ENCODE assay signal across 8 cellular contexts in genomic region chr19:52048604-52049493, GRCh38. TPM values are rescaled to one million over a fixed set of nuclear protein-coding genes. Genes with fewer than 3 reads are reported as not detected.
A peak's percentile ranks its signal among the peaks of the same experiment; 100 is the strongest.
DNase-seq lines count a peak whose midpoint lies in the region; ATAC-seq and TF ChIP-seq lines count a peak whose summit lies in the region.

Gene ZNF432, minus strand, starts transcription at chr19:52048838. Its CDS starts 1,970 bp downstream, at chr19:52046868.

- H3K4me1 ChIP-seq in Caco-2 (0 out of 2 replicates have a peak, but pooled peaks cover 9% of the 10 kb centered on the region), HUES48 (ENCODE audit: control insufficient read depth, insufficient read depth, low read length) (0 out of 2 replicates have a peak, but pooled peaks cover 3% of the 10 kb centered on the region), esophagus (ENCODE audit: control insufficient read depth in 2 of 2, insufficient read depth in 2 of 2, low read length in 1 of 2) (no peaks in the 10 kb centered on the region), mucosa of stomach (ENCODE audit: control insufficient read depth, insufficient read depth, low read length) (no peaks in the 10 kb centered on the region)

- POLR2A ChIA-PET in Caco-2 (lab: Charles Lee), result interaction anchor here (0.8 kb wide), 1 partner anchor 41 kb away, joined by 5 read pairs; no protein-coding TSS in a partner anchor

- no peaks in the 10 kb centered on the region for H3K27me3 ChIP-seq in Caco-2 (replicated peaks; ENCODE audit: control insufficient read depth, insufficient read depth, low read length)
- H3K27me3 ChIP-seq in HUES48 (ENCODE audit: control insufficient read depth, insufficient read depth, low read length), result no peaks in the 10 kb centered on the region
- no peaks in the 10 kb centered on the region for H3K27me3 ChIP-seq in esophagus (ENCODE audit: control insufficient read depth in 1 of 2, insufficient read depth in 2 of 2, low read length in 2 of 2)
- H3K27me3 ChIP-seq in mucosa of stomach (ENCODE audit: control insufficient read depth, insufficient read depth, low read length), result no peaks in the 10 kb centered on the region

- BruUV-seq in Caco-2 (replicated peaks; lab: Mats Ljungman, UMichigan), result TSS peak; percentile 88

- H3K27ac ChIP-seq in HUES48 (ENCODE audit: low read depth, low read length) (peak within 1 kb of the TSS; percentile 90), esophagus (ENCODE audit: low read depth in 2 of 2, low read length in 1 of 2) (peak within 1 kb of the TSS; percentile 82 to 99)

- peak within 1 kb of the TSS; percentile 93 for H3K4me3 Mint-ChIP-seq in Caco-2 (ENCODE audit: unreplicated experiment)
- H3K4me3 Mint-ChIP-seq in activated T-cell treated with anti-CD3 and anti-CD28 coated beads, Interleukin-2, amount 50 U/mL, for 4 hours, result peak within 1 kb of the TSS; percentile 98

- intact Hi-C loops in Caco-2 (cut with micrococcal nuclease; ENCODE audit: unreplicated experiment), result loop anchor here (1.0 kb wide), 2 partner anchors 21 to 41 kb away; partner anchors contain the start of genes ZNF614 and ZNF615

- H3K9me3 ChIP-seq in Caco-2, result peaks cover 25% of the 10 kb centered on the region
- H3K9me3 ChIP-seq in HUES48 (ENCODE audit: control insufficient read depth, insufficient read depth, low read length), result 0 out of 2 replicates have a peak, but pooled peaks cover 4% of the 10 kb centered on the region
- H3K9me3 ChIP-seq in esophagus (ENCODE audit: control insufficient read depth in 2 of 2, insufficient read depth in 1 of 2, low read depth in 1 of 2, low read length in 1 of 2), result peaks cover 3 to 13% of the 10 kb centered on the region in 2 donors
- H3K9me3 ChIP-seq in mucosa of stomach (ENCODE audit: control insufficient read depth, low read length), result peaks cover 6% of the 10 kb centered on the region

- WGBS in esophagus, 2 donors, result 0 to 1% methylated on average over 56 of the region's 56 CpGs

- H3K4me3 ChIP-seq in Caco-2 (ENCODE audit: low read depth, low read length) (peak within 1 kb of the TSS; percentile 86), HUES48 (ENCODE audit: low read depth, low read length) (peak within 1 kb of the TSS; percentile 97), esophagus (ENCODE audit: low read depth in 1 of 2, low read length in 2 of 2) (peak within 1 kb of the TSS; percentile 62 to 93), mucosa of stomach (ENCODE audit: low read length) (peak within 1 kb of the TSS; percentile 94)

- DNase-seq in Caco-2 (peak; percentile 92 to 93), OCI-M1 (lab: John Stamatoyannopoulos, UW) (peak; percentile 99)
- peak; percentile 77 for DNase-seq in activated T-cell treated with anti-CD3 and anti-CD28 coated beads, Interleukin-2, amount 50 U/mL, for 4 hours
- DNase-seq in stimulated activated CD8-positive, alpha-beta memory T cell treated with anti-CD3 and anti-CD28 coated beads, Interleukin-4, amount 100 ng/mL, for 48 hours, result peak; percentile 86

- H3K4me1 Mint-ChIP-seq in Caco-2 (ENCODE audit: low read depth, unreplicated experiment), result peaks cover 17% of the 10 kb centered on the region
- peaks cover 19% of the 10 kb centered on the region for H3K4me1 Mint-ChIP-seq in activated T-cell treated with anti-CD3 and anti-CD28 coated beads, Interleukin-2, amount 50 U/mL, for 4 hours (ENCODE audit: low read depth)

- no peak for TF ChIP-seq CTCF in Caco-2 (IDR thresholded peaks at IDR 0.05; ENCODE audit: insufficient read depth in 1 of 2, low read depth in 1 of 2, low read length in 1 of 2, severe bottlenecking in 1 of 2, unreplicated experiment in 1 of 2)

- CTCF ChIA-PET in Caco-2 (lab: Charles Lee), result interaction anchor here (0.6 kb wide), 1 partner anchor 26 kb away, joined by 3 read pairs; no protein-coding TSS in a partner anchor

- peak; percentile 87 for ATAC-seq in GM21390 (IDR thresholded peaks at IDR 0.05; ENCODE audit: unreplicated experiment)
- ATAC-seq in activated T-cell treated with anti-CD3 and anti-CD28 coated beads, Interleukin-2, amount 50 U/mL, for 4 hours, result peak; percentile 92 to 95

- H3K9me3 Mint-ChIP-seq in Caco-2 (ENCODE audit: unreplicated experiment), result peaks cover 53% of the 10 kb centered on the region
- peaks cover 36% of the 10 kb centered on the region for H3K9me3 Mint-ChIP-seq in activated T-cell treated with anti-CD3 and anti-CD28 coated beads, Interleukin-2, amount 50 U/mL, for 4 hours

- H3K9ac ChIP-seq in HUES48 (ENCODE audit: low read depth, low read length) (peak within 1 kb of the TSS; percentile 94), mucosa of stomach (ENCODE audit: low read length) (peak within 1 kb of the TSS; percentile 86)

- peak within 1 kb of the TSS; percentile 99 for H3K27ac Mint-ChIP-seq in Caco-2 (ENCODE audit: unreplicated experiment)

- H3K36me3 Mint-ChIP-seq in Caco-2 (ENCODE audit: insufficient read depth, unreplicated experiment), result peaks cover 58% of the 10 kb centered on the region
- peaks cover 41% of the 10 kb centered on the region for H3K36me3 Mint-ChIP-seq in activated T-cell treated with anti-CD3 and anti-CD28 coated beads, Interleukin-2, amount 50 U/mL, for 4 hours (ENCODE audit: insufficient read depth)

- H3K36me3 ChIP-seq in Caco-2 (ENCODE audit: control insufficient read depth, insufficient read depth, low read length), result no peaks in the 10 kb centered on the region; the same call in 1 of the 2 replicates
- H3K36me3 ChIP-seq in HUES48 (ENCODE audit: control insufficient read depth, insufficient read depth, low read length), result peaks cover 13% of the 10 kb centered on the region; the same call in 1 of the 2 replicates
- peaks cover 0 to 5% of the 10 kb centered on the region in 2 donors for H3K36me3 ChIP-seq in esophagus (ENCODE audit: control insufficient read depth in 2 of 2, insufficient read depth in 2 of 2, low read length in 1 of 2)
- no peaks in the 10 kb centered on the region for H3K36me3 ChIP-seq in mucosa of stomach (ENCODE audit: control insufficient read depth, insufficient read depth, low read length)

- no peaks in the 10 kb centered on the region for H3K27me3 Mint-ChIP-seq in Caco-2 (ENCODE audit: insufficient read depth, unreplicated experiment)
- no peaks in the 10 kb centered on the region for H3K27me3 Mint-ChIP-seq in activated T-cell treated with anti-CD3 and anti-CD28 coated beads, Interleukin-2, amount 50 U/mL, for 4 hours (ENCODE audit: low read depth)

RNA-seq across cellular contexts. Expression of gene ZNF432, which starts in this region (rescaled TPM):
- 7.0 and 10.5 TPM in 2 replicates for total RNA-seq in Caco-2 (2022)
- total RNA-seq in activated T-cell treated with anti-CD3 and anti-CD28 coated beads, Interleukin-2, amount 50 U/mL, for 4 hours, result 1 to 10 TPM; 9.1 to 9.8 (median 9.4) TPM
- 10 to 100 TPM in 1 of 2 donors, 1 to 10 TPM in 1; 6.8 to 10.1 TPM for polyA plus RNA-seq in esophagus

Comparison
In these comparisons a context has a peak if more than half of its experiments do, and no peak if none do; other contexts are left out.
1. Peak in every context shown above with its lines: DNase-seq, ATAC-seq, H3K4me3 ChIP-seq and H3K27ac ChIP-seq.